In the genomic region with DNA sequence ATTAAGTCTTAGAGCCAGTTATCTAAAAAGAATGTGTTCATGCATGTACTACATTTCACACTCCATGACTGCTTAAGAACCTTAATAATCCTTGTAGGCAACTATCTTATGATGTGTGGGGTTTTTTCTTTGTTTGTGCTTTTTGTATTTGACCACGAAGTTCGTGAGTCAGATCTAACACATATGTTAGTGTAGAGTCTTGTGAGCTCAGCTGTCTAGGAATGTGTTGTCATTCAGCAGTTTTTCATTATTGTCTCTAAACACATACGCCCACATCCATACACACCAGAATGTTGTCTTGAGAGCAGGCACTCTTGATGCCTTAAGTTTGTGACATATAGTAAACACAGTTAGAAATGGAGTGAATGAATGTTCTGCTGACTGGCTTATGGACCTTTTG, we compare ENCODE assay signal across 10 cellular contexts. TPM values are rescaled to one million over a fixed set of nuclear protein-coding genes. Genes with fewer than 3 reads are reported as not detected.
DNase-seq lines count a peak whose midpoint lies in the region; ATAC-seq, FAIRE-seq and TF ChIP-seq lines count a peak whose summit lies in the region.
"Had no signal": no experiment of that assay in that cellular context is flagged by ENCODE, and none has a peak within 500 bp of the region (broad histone marks: within the 10 kb centered on the region; RNA-seq: fewer than 3 reads in every experiment).

No MANE protein-coding gene starts in this region.

- H3K27ac ChIP-seq in SK-N-SH (ENCODE audit: low read depth in 2 of 2, low read length in 1 of 2) (no peak overlapping the region), K562 (ENCODE audit: extremely low read depth, low read depth, low read length) (no peak overlapping the region), neutrophil (peak overlapping the region; percentile 22)
- H3K27ac ChIP-seq: 22Rv1 had no signal

- BruUV-seq in K562 (replicated peaks; lab: Mats Ljungman, UMichigan): no TSS peak

- peaks cover under 1 to 19% of the 10 kb centered on the region in 2 experiments for H3K36me3 ChIP-seq in SK-N-SH (replicated peaks in 1 of 2; ENCODE audit: control insufficient read depth in 1 of 2, insufficient read depth in 2 of 2, low read length in 1 of 2)
- peaks cover 46% of the 10 kb centered on the region for H3K36me3 ChIP-seq in K562 (ENCODE audit: control insufficient read depth, insufficient read depth, low read length)
- peaks cover 13% of the 10 kb centered on the region for H3K36me3 ChIP-seq in neutrophil

- H2AFZ ChIP-seq in SK-N-SH (ENCODE audit: low read depth): no peak overlapping the region
- no peak overlapping the region for H2AFZ ChIP-seq in K562 (ENCODE audit: low read depth, low read length)

- CTCF ChIA-PET in SK-N-SH (lab: Yijun Ruan, JAX) (no interaction called here), K562 (lab: Yijun Ruan, JAX; ENCODE audit: low intra/inter-chr PET ratio) (no interaction called here)

- no peak for TF ChIP-seq CTCF in SK-N-SH (IDR thresholded peaks at IDR 0.05)
- TF ChIP-seq CTCF in K562 (IDR thresholded peaks at IDR 0.05 in 2 of 3, conservative IDR thresholded peaks at IDR 0.05 in 1 of 3; ENCODE audit: insufficient read depth in 2 of 3, low read depth in 1 of 3, low read length in 3 of 3): no peak
- TF ChIP-seq CTCF in neutrophil (IDR thresholded peaks at IDR 0.05): no peak

- in situ Hi-C loops in K562 (cut with MboI): no loop called here

- FAIRE-seq in K562 (lab: Jason Lieb, UNC): peak; percentile 54

- no peaks in the 10 kb centered on the region for H3K9me3 ChIP-seq in SK-N-SH
- no peaks in the 10 kb centered on the region for H3K9me3 ChIP-seq in K562 (replicated peaks; ENCODE audit: control insufficient read depth, insufficient read depth, low read depth, low read length)
- H3K9me3 ChIP-seq in neutrophil: no peaks in the 10 kb centered on the region

- WGBS in SK-N-SH (ENCODE audit: low lambda C conversion rate): 85% methylated on average over 3 of the region's 3 CpGs
- 93% methylated on average over 3 of the region's 3 CpGs for WGBS in K562 (ENCODE audit: insufficient coverage, low coverage, missing lambda C conversion rate)

- intact Hi-C loops in K562 (cut with micrococcal nuclease): no loop called here

- H3K4me1 ChIP-seq in SK-N-SH (ENCODE audit: control insufficient read depth in 1 of 2, insufficient read depth in 2 of 2, low read depth in 1 of 2, low read length in 1 of 2) (no peaks in the 10 kb centered on the region; a peak in 1 of 4 replicates), K562 (replicated peaks in 1 of 2; ENCODE audit: control insufficient read depth in 2 of 2, insufficient read depth in 2 of 2, low read length in 2 of 2) (peaks cover 0 to 14% of the 10 kb centered on the region in 2 experiments; a peak in 2 of 5 replicates), neutrophil (ENCODE audit: control insufficient read depth in 1 of 2, insufficient read depth in 1 of 2, low read depth in 1 of 2, low read length in 1 of 2) (peaks cover 6 to 7% of the 10 kb centered on the region in 2 experiments)

- DNase-seq in SK-N-SH: no peak
- no peak for DNase-seq in K562 (ENCODE audit: extremely low read depth in 1 of 4, low spot score in 3 of 4)
- DNase-seq in activated gamma-delta T cell (lab: John Stamatoyannopoulos, UW): no peak
- DNase-seq in 8988T: no peak
- DNase-seq: NCI-H1105 treated with DMSO at 0.1 percent for 48 hours had no signal

- no peaks in the 10 kb centered on the region for H3K9me2 ChIP-seq in SK-N-SH

- ATAC-seq in SK-N-SH treated with all-trans-retinoic acid at 6 μM for 48 hours: peak; percentile 43
- peak; percentile 62 for ATAC-seq in HG03342 (IDR thresholded peaks at IDR 0.05; ENCODE audit: unreplicated experiment)
- ATAC-seq in K562: no peak
- no peak for ATAC-seq in GM19467 (IDR thresholded peaks at IDR 0.05; ENCODE audit: unreplicated experiment)

- H4K20me1 ChIP-seq in SK-N-SH (ENCODE audit: insufficient read depth) (peaks cover 19% of the 10 kb centered on the region), K562 (replicated peaks; ENCODE audit: control insufficient read depth, insufficient read depth, low read length) (peaks cover 6% of the 10 kb centered on the region; the same call in 1 of the 2 replicates)

- POLR2A ChIA-PET in SK-N-SH (lab: Yijun Ruan, JAX) (no interaction called here), K562 (lab: Yijun Ruan, JAX) (no interaction called here)

- TF ChIP-seq POLR2A in K562 (conservative IDR thresholded peaks at IDR 0.05): no peak

- H3K27me3 ChIP-seq in SK-N-SH (ENCODE audit: insufficient read depth) (no peaks in the 10 kb centered on the region), K562 (ENCODE audit: control insufficient read depth in 2 of 2, insufficient read depth in 2 of 2, low read length in 2 of 2) (no peaks in the 10 kb centered on the region), neutrophil (no peaks in the 10 kb centered on the region)

- H3K79me2 ChIP-seq in SK-N-SH (ENCODE audit: insufficient read depth) (peaks cover 91% of the 10 kb centered on the region), K562 (ENCODE audit: control insufficient read depth, insufficient read depth, low read length) (peaks cover 99% of the 10 kb centered on the region)

- H3K9me1 ChIP-seq in K562 (ENCODE audit: control insufficient read depth, insufficient read depth, low read length): no peaks in the 10 kb centered on the region

- H3F3A ChIP-seq in SK-N-SH (replicated peaks; ENCODE audit: insufficient read depth): no peaks in the 10 kb centered on the region

- H3K4me3 ChIP-seq in SK-N-SH (ENCODE audit: low read depth in 2 of 2, low read length in 1 of 2): no peak overlapping the region
- H3K4me3 ChIP-seq in K562: no peak overlapping the region
- no peak overlapping the region for H3K4me3 ChIP-seq in neutrophil (ENCODE audit: low read depth in 1 of 2, low read length in 1 of 2)

- H3K4me2 ChIP-seq in SK-N-SH (no peak overlapping the region), K562 (ENCODE audit: insufficient read depth, low read length) (no peak overlapping the region)

- TF ChIP-seq RAD21 in SK-N-SH (IDR thresholded peaks at IDR 0.05; ENCODE audit: low read length): no peak
- no peak for TF ChIP-seq RAD21 in K562 (CRISPR knock-in tag; conservative IDR thresholded peaks at IDR 0.05 in 1 of 2, IDR thresholded peaks at IDR 0.05 in 1 of 2)

- H3K9ac ChIP-seq in SK-N-SH (no peak overlapping the region), K562 (ENCODE audit: insufficient read depth in 1 of 2, low read depth in 2 of 2, low read length in 2 of 2) (no peak overlapping the region)

- no peak for TF ChIP-seq EP300 in SK-N-SH (IDR thresholded peaks at IDR 0.05; ENCODE audit: borderline replicate concordance in 1 of 2, low read depth in 1 of 2, low read length in 1 of 2)
- TF ChIP-seq EP300 in K562 (IDR thresholded peaks at IDR 0.05; ENCODE audit: low read length): no peak

TF ChIP-seq in SK-N-SH, 30 proteins besides CTCF, POLR2A, EP300 and RAD21 (continues in another document):
- TF ChIP-seq, protein P1, sequence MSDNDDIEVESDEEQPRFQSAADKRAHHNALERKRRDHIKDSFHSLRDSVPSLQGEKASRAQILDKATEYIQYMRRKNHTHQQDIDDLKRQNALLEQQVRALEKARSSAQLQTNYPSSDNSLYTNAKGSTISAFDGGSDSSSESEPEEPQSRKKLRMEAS (IDR thresholded peaks at IDR 0.05; ENCODE audit: low read depth): no peak
- TF ChIP-seq CHD2 (IDR thresholded peaks at IDR 0.05; ENCODE audit: low read length, partially characterized antibody) (no peak), GATA2 (CRISPR knock-in tag; IDR thresholded peaks at IDR 0.05) (no peak), SIN3A (IDR thresholded peaks at IDR 0.05; ENCODE audit: borderline replicate concordance, low read depth, low read length) (no peak), FOSL2 (IDR thresholded peaks at IDR 0.05; ENCODE audit: borderline replicate concordance, low read depth) (no peak)

TF ChIP-seq in K562, 482 proteins besides CTCF, POLR2A, EP300 and RAD21 (continues in another document):
- no peak for TF ChIP-seq DMBX1 (CRISPR knock-in tag; IDR thresholded peaks at IDR 0.05; ENCODE audit: borderline replicate concordance)
- TF ChIP-seq, protein P2, sequence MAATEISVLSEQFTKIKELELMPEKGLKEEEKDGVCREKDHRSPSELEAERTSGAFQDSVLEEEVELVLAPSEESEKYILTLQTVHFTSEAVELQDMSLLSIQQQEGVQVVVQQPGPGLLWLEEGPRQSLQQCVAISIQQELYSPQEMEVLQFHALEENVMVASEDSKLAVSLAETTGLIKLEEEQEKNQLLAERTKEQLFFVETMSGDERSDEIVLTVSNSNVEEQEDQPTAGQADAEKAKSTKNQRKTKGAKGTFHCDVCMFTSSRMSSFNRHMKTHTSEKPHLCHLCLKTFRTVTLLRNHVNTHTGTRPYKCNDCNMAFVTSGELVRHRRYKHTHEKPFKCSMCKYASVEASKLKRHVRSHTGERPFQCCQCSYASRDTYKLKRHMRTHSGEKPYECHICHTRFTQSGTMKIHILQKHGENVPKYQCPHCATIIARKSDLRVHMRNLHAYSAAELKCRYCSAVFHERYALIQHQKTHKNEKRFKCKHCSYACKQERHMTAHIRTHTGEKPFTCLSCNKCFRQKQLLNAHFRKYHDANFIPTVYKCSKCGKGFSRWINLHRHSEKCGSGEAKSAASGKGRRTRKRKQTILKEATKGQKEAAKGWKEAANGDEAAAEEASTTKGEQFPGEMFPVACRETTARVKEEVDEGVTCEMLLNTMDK (IDR thresholded peaks at IDR 0.05; ENCODE audit: borderline replicate concordance, insufficient read depth, low read depth, low read length, poor library complexity, severe bottlenecking): no peak
- no peak for TF ChIP-seq CSDE1 (IDR thresholded peaks at IDR 0.05)

RNA-seq across cellular contexts. Expression of a gene that starts 38.4 kb away (rescaled TPM):
- polyA plus RNA-seq in SK-N-SH (2012; rRNA removed): 15.7 and 18.7 TPM in 2 replicates
- polyA plus RNA-seq in SK-N-SH (2012; cell fraction: cytosol; rRNA removed): 24.9 and 27.9 TPM in 2 replicates
- polyA plus RNA-seq in SK-N-SH (2012; cell fraction: nucleus; rRNA removed): 15.2 and 23.1 TPM in 2 replicates
- total RNA-seq in K562 (2011; cell fraction: chromatin; rRNA removed; ENCODE audit: low replicate concordance): 40.4 and 84.2 TPM in 2 replicates
- 26.8 and 29.9 TPM in 2 replicates for total RNA-seq in K562 (2011; cell fraction: nucleolus; rRNA removed)
- total RNA-seq in K562 (2011; cell fraction: nucleoplasm; rRNA removed): 50.8 and 86.8 TPM in 2 replicates
- total RNA-seq in K562 (2014; rRNA removed): 48.3 and 52.6 TPM in 2 replicates
- 70.6 and 78.4 TPM in 2 replicates for total RNA-seq in K562 (2014; rRNA removed; fragmentation: Illumina TruSeq; extraction: Trizol)
- total RNA-seq in K562 (2015; rRNA removed; fragmentation: Illumina TruSeq; extraction: Trizol): 91.8 and 94.4 TPM in 2 replicates
- total RNA-seq in K562 (2021): 70.4 and 74.7 TPM in 2 replicates
- 62.8 and 85.9 TPM in 2 replicates for polyA plus RNA-seq in K562 (2011; rRNA removed)
- polyA plus RNA-seq in K562 (2011; cell fraction: cytosol; rRNA removed): 21.4 and 31.9 TPM in 2 replicates
- 30.5 and 39.5 TPM in 2 replicates for polyA plus RNA-seq in K562 (2011; cell fraction: nucleus; rRNA removed)
- 51.1 and 51.6 TPM in 2 replicates for polyA plus RNA-seq in K562 (2012)
- polyA plus RNA-seq in K562 (2014; fragmentation: Illumina TruSeq; extraction: Trizol): 66.0 and 70.1 TPM in 2 replicates
- 10 to 100 TPM; 27.2 to 37.4 TPM for polyA plus RNA-seq in K562 (2014; fragmentation: Nextera tagmentation; extraction: Ambion mirVana)
- polyA plus RNA-seq in K562 (2014; rRNA removed): 51.8 and 52.8 TPM in 2 replicates
- polyA minus RNA-seq in K562 (2011; rRNA and poly(A)+ RNA removed): 113 and 122 TPM in 2 replicates
- 46.9 and 70.5 TPM in 2 replicates for polyA minus RNA-seq in K562 (2011; cell fraction: cytosol; rRNA and poly(A)+ RNA removed)
- polyA minus RNA-seq in K562 (2011; cell fraction: nucleus; rRNA and poly(A)+ RNA removed): 28.0 and 46.1 TPM in 2 replicates

Comparison
In these comparisons a context has a peak if more than half of its experiments do, and no peak if none do; other contexts are left out.
1. ATAC-seq: peak in SK-N-SH treated with all-trans-retinoic acid at 6 μM for 48 hours (single experiment) and HG03342 (single experiment); none in K562 (single experiment) and GM19467 (single experiment).